Comparison of ENCODE assay signal across 1 cellular context in the genomic region with DNA sequence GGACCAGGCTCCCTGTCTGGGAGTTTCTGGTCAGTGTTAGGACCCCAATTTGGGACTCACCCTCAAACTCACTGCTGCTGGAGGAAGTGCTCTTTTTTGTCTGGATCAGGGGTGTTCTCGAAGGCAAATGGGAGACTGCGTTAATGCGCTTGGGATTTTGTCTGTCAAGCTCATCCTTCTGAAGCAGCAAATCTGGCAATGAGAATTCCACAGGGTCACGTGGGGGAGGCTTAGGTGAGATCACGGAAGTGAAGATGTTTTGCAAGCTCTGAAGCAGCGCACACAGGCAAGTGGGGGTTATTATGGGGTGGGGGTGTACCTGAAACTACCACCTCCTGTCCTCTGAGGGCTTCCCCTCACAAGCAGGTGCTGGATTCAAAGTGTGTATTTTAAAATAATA.
TF ChIP-seq lines count a peak whose summit lies in the region.

No MANE protein-coding gene starts in this region.

TF ChIP-seq in GM23338, 12 proteins besides CTCF, POLR2A, EP300 and RAD21 (continued from another document):
- TF ChIP-seq, protein P1, sequence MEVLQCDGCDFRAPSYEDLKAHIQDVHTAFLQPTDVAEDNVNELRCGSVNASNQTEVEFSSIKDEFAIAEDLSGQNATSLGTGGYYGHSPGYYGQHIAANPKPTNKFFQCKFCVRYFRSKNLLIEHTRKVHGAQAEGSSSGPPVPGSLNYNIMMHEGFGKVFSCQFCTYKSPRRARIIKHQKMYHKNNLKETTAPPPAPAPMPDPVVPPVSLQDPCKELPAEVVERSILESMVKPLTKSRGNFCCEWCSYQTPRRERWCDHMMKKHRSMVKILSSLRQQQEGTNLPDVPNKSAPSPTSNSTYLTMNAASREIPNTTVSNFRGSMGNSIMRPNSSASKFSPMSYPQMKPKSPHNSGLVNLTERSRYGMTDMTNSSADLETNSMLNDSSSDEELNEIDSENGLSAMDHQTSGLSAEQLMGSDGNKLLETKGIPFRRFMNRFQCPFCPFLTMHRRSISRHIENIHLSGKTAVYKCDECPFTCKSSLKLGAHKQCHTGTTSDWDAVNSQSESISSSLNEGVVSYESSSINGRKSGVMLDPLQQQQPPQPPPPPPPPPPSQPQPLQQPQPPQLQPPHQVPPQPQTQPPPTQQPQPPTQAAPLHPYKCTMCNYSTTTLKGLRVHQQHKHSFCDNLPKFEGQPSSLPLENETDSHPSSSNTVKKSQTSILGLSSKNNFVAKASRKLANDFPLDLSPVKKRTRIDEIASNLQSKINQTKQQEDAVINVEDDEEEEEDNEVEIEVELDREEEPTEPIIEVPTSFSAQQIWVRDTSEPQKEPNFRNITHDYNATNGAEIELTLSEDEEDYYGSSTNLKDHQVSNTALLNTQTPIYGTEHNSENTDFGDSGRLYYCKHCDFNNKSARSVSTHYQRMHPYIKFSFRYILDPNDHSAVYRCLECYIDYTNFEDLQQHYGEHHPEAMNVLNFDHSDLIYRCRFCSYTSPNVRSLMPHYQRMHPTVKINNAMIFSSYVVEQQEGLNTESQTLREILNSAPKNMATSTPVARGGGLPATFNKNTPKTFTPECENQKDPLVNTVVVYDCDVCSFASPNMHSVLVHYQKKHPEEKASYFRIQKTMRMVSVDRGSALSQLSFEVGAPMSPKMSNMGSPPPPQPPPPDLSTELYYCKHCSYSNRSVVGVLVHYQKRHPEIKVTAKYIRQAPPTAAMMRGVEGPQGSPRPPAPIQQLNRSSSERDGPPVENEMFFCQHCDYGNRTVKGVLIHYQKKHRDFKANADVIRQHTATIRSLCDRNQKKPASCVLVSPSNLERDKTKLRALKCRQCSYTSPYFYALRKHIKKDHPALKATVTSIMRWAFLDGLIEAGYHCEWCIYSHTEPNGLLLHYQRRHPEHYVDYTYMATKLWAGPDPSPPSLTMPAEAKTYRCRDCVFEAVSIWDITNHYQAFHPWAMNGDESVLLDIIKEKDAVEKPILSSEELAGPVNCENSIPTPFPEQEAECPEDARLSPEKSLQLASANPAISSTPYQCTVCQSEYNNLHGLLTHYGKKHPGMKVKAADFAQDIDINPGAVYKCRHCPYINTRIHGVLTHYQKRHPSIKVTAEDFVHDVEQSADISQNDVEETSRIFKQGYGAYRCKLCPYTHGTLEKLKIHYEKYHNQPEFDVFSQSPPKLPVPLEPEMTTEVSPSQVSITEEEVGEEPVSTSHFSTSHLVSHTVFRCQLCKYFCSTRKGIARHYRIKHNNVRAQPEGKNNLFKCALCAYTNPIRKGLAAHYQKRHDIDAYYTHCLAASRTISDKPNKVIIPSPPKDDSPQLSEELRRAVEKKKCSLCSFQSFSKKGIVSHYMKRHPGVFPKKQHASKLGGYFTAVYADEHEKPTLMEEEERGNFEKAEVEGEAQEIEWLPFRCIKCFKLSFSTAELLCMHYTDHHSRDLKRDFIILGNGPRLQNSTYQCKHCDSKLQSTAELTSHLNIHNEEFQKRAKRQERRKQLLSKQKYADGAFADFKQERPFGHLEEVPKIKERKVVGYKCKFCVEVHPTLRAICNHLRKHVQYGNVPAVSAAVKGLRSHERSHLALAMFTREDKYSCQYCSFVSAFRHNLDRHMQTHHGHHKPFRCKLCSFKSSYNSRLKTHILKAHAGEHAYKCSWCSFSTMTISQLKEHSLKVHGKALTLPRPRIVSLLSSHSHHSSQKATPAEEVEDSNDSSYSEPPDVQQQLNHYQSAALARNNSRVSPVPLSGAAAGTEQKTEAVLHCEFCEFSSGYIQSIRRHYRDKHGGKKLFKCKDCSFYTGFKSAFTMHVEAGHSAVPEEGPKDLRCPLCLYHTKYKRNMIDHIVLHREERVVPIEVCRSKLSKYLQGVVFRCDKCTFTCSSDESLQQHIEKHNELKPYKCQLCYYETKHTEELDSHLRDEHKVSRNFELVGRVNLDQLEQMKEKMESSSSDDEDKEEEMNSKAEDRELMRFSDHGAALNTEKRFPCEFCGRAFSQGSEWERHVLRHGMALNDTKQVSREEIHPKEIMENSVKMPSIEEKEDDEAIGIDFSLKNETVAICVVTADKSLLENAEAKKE (CRISPR knock-in tag; IDR thresholded peaks at IDR 0.05), result no peak
- TF ChIP-seq CREB1 (CRISPR knock-in tag; IDR thresholded peaks at IDR 0.05; ENCODE audit: low read depth) (no peak), EZH2phosphoT487 (IDR thresholded peaks at IDR 0.05; ENCODE audit: unreplicated experiment) (no peak)
